In the genomic region with DNA sequence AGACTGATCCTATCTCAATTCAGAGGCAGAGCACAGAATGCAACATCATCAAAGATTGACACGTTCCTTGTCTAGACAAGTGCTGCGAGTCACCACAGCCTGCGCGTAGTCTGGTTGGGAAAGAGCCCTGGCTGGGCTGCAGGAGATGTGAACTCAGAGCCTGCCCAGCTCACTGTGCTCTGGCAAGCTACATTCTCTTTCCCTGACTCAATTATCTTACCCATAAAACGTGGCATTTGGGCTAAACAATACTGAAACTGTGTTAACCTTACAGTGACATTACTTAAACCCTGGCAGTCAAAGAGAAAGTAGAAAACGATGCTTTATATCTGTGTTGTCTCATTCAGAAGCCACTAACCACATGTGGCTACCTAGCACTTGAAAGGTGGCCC, we compare ENCODE assay signal across 12 cellular contexts. TPM values are rescaled to one million over a fixed set of nuclear protein-coding genes. Genes with fewer than 3 reads are reported as not detected.
DNase-seq lines count a peak whose midpoint lies in the region; ATAC-seq, FAIRE-seq and TF ChIP-seq lines count a peak whose summit lies in the region.
"Had no signal": no experiment of that assay in that cellular context is flagged by ENCODE, and none has a peak within 500 bp of the region (broad histone marks: within the 10 kb centered on the region; RNA-seq: fewer than 3 reads in every experiment).

No MANE protein-coding gene starts in this region.

- no peaks in the 10 kb centered on the region for H4K20me1 ChIP-seq in keratinocyte (ENCODE audit: control insufficient read depth, extremely low read depth, insufficient read depth, low read length)
- H4K20me1 ChIP-seq: BLaER1 treated with 17β-estradiol and CSF1 and Interleukin-3, amounts not matched to agents 10 nM and 100 nM had no signal

- H3K36me3 ChIP-seq in keratinocyte (ENCODE audit: control insufficient read depth in 2 of 2, extremely low read depth in 1 of 2, insufficient read depth in 2 of 2, low read length in 2 of 2), result no peaks in the 10 kb centered on the region
- H3K36me3 ChIP-seq: BLaER1 treated with 17β-estradiol and CSF1 and Interleukin-3, amounts not matched to agents 10 nM and 100 nM had no signal

- TF ChIP-seq CTCF in keratinocyte (optimal IDR thresholded peaks at IDR 0.05 in 1 of 3, IDR thresholded peaks at IDR 0.05 in 1 of 3, conservative IDR thresholded peaks at IDR 0.05 in 1 of 3; ENCODE audit: extremely low read depth in 1 of 3, insufficient read depth in 2 of 3, low read length in 3 of 3) (no peak), mesothelial cell of epicardium (IDR thresholded peaks at IDR 0.05; ENCODE audit: unreplicated experiment) (no peak)

- peak overlapping the region; percentile 21 for H2AFZ ChIP-seq in keratinocyte (ENCODE audit: control insufficient read depth, low read length)

- H3K79me2 ChIP-seq in keratinocyte (ENCODE audit: control insufficient read depth, insufficient read depth, low read length), result no peaks in the 10 kb centered on the region

- no peaks in the 10 kb centered on the region for H3K9me1 ChIP-seq in keratinocyte (ENCODE audit: control insufficient read depth, extremely low read depth, insufficient read depth, low read length)

- DNase-seq in activated T-cell treated with anti-CD3 and anti-CD28 coated beads for 24 hours (ENCODE audit: low read depth) (peak; percentile 52), keratinocyte (ENCODE audit: low read depth, low spot score) (peak; percentile 73), hippocampal formation (lab: John Stamatoyannopoulos, UW) (no peak), mesothelial cell of epicardium (ENCODE audit: low spot score in 2 of 2, unreplicated experiment in 2 of 2) (no peak), SW 1271 (lab: John Stamatoyannopoulos, UW) (no peak)
- no peak for DNase-seq in activated T-cell treated with anti-CD3 and anti-CD28 coated beads, Interleukin-2, amount 50 U/mL, for 1 hour
- peak; percentile 19 to 68 for DNase-seq in stimulated activated naive CD8-positive, alpha-beta T cell treated with anti-CD3 and anti-CD28 coated beads, Interleukin-15, amount 100 ng/mL, for 72 hours
- DNase-seq: glutamatergic neuron, NCI-H526 treated with DMSO at 0.1 percent for 48 hours, psoas muscle had no signal

- H3K9ac ChIP-seq in keratinocyte (ENCODE audit: control insufficient read depth, extremely low read depth, insufficient read depth, low read length), result no peak overlapping the region
- H3K9ac ChIP-seq: BLaER1 treated with 17β-estradiol and CSF1 and Interleukin-3, amounts not matched to agents 10 nM and 100 nM had no signal

- dilution Hi-C loops in keratinocyte (cut with MboI; ENCODE audit: extremely low pct_ligation_motif_present, low sequenced_read_pairs), result no loop called here

- peak overlapping the region; percentile 43 for H3K4me3 Mint-ChIP-seq in activated T-helper 17 cell treated with anti-CD3 and anti-CD28 coated beads, Interleukin-2, amount 50 U/mL, for 72 hours
- peak overlapping the region in 1 of 2 donors; percentile 27 for H3K4me3 Mint-ChIP-seq in stimulated activated naive CD8-positive, alpha-beta T cell treated with anti-CD3 and anti-CD28 coated beads, Interleukin-15, amount 100 ng/mL, for 72 hours
- no peak overlapping the region for H3K4me3 Mint-ChIP-seq in mesothelial cell of epicardium

- H3K27ac ChIP-seq in keratinocyte (ENCODE audit: control insufficient read depth, insufficient read depth, low read length), result no peak overlapping the region
- H3K27ac ChIP-seq: BLaER1 treated with 17β-estradiol and CSF1 and Interleukin-3, amounts not matched to agents 10 nM and 100 nM; psoas muscle had no signal

- H3K9me3 Mint-ChIP-seq in activated T-helper 17 cell treated with anti-CD3 and anti-CD28 coated beads, Interleukin-2, amount 50 U/mL, for 72 hours, result peaks cover 3% of the 10 kb centered on the region
- H3K9me3 Mint-ChIP-seq in stimulated activated naive CD8-positive, alpha-beta T cell treated with anti-CD3 and anti-CD28 coated beads, Interleukin-15, amount 100 ng/mL, for 72 hours, result peaks cover 4 to 13% of the 10 kb centered on the region in 2 donors
- no peaks in the 10 kb centered on the region for H3K9me3 Mint-ChIP-seq in mesothelial cell of epicardium

- H3K4me2 ChIP-seq in keratinocyte (ENCODE audit: control insufficient read depth, extremely low read depth, insufficient read depth, low read depth, low read length), result peak overlapping the region; percentile 51
- H3K4me2 ChIP-seq: BLaER1 treated with 17β-estradiol and CSF1 and Interleukin-3, amounts not matched to agents 10 nM and 100 nM had no signal

- no peaks in the 10 kb centered on the region for H3K9me3 ChIP-seq in keratinocyte (ENCODE audit: control insufficient read depth, low read depth, low read length)
- H3K9me3 ChIP-seq: BLaER1 treated with 17β-estradiol and CSF1 and Interleukin-3, amounts not matched to agents 10 nM and 100 nM; psoas muscle had no signal

- no peaks in the 10 kb centered on the region for H3K27me3 ChIP-seq in keratinocyte (ENCODE audit: control insufficient read depth, extremely low read depth, insufficient read depth, low read length)
- H3K27me3 ChIP-seq: BLaER1 treated with 17β-estradiol and CSF1 and Interleukin-3, amounts not matched to agents 10 nM and 100 nM had no signal

- peak overlapping the region in 1 of 3 experiments; percentile 11 for H3K4me3 ChIP-seq in keratinocyte (ENCODE audit: control insufficient read depth in 2 of 3, extremely low read depth in 1 of 3, insufficient read depth in 2 of 3, low read depth in 1 of 3, low read length in 3 of 3)
- H3K4me3 ChIP-seq: BLaER1 treated with 17β-estradiol and CSF1 and Interleukin-3, amounts not matched to agents 10 nM and 100 nM; psoas muscle had no signal

- H3K4me1 Mint-ChIP-seq in activated T-helper 17 cell treated with anti-CD3 and anti-CD28 coated beads, Interleukin-2, amount 50 U/mL, for 72 hours, result peaks cover 46% of the 10 kb centered on the region
- peaks cover 79% of the 10 kb centered on the region for H3K4me1 Mint-ChIP-seq in stimulated activated naive CD8-positive, alpha-beta T cell treated with anti-CD3 and anti-CD28 coated beads, Interleukin-15, amount 100 ng/mL, for 72 hours
- no peaks in the 10 kb centered on the region for H3K4me1 Mint-ChIP-seq in mesothelial cell of epicardium

- peak; percentile 79 for ATAC-seq in activated T-helper 17 cell treated with anti-CD3 and anti-CD28 coated beads, Interleukin-2, amount 50 U/mL, for 72 hours (replicated peaks)
- peak; percentile 81 for ATAC-seq in stimulated activated naive CD8-positive, alpha-beta T cell treated with anti-CD3 and anti-CD28 coated beads, Interleukin-15, amount 100 ng/mL, for 72 hours

- FAIRE-seq in keratinocyte (lab: Jason Lieb, UNC), result peak; percentile 81

- H3K27me3 Mint-ChIP-seq in activated T-helper 17 cell treated with anti-CD3 and anti-CD28 coated beads, Interleukin-2, amount 50 U/mL, for 72 hours, result peaks cover 24% of the 10 kb centered on the region
- peaks cover 33% of the 10 kb centered on the region for H3K27me3 Mint-ChIP-seq in stimulated activated naive CD8-positive, alpha-beta T cell treated with anti-CD3 and anti-CD28 coated beads, Interleukin-15, amount 100 ng/mL, for 72 hours
- H3K27me3 Mint-ChIP-seq in mesothelial cell of epicardium (ENCODE audit: low read depth), result no peaks in the 10 kb centered on the region

- peaks cover 10% of the 10 kb centered on the region for H3K36me3 Mint-ChIP-seq in activated T-helper 17 cell treated with anti-CD3 and anti-CD28 coated beads, Interleukin-2, amount 50 U/mL, for 72 hours (ENCODE audit: low read depth)
- H3K36me3 Mint-ChIP-seq in mesothelial cell of epicardium, result no peaks in the 10 kb centered on the region

- peaks cover 14% of the 10 kb centered on the region for H3K4me1 ChIP-seq in keratinocyte (ENCODE audit: control insufficient read depth, extremely low read depth, insufficient read depth, low read length)
- H3K4me1 ChIP-seq: psoas muscle had no signal

- H3K27ac Mint-ChIP-seq in activated T-helper 17 cell treated with anti-CD3 and anti-CD28 coated beads, Interleukin-2, amount 50 U/mL, for 72 hours, result peak overlapping the region; percentile 46
- H3K27ac Mint-ChIP-seq in stimulated activated naive CD8-positive, alpha-beta T cell treated with anti-CD3 and anti-CD28 coated beads, Interleukin-15, amount 100 ng/mL, for 72 hours, result peak overlapping the region in 1 of 2 donors; percentile 42
- H3K27ac Mint-ChIP-seq in mesothelial cell of epicardium, result no peak overlapping the region

RNA-seq across cellular contexts. Expression of a gene that starts 55.5 kb away (rescaled TPM):
- 1 to 10 TPM in 1 of 2 donors, under 1 TPM in 1; 0.69 to 2.0 TPM for total RNA-seq in activated T-helper 17 cell treated with anti-CD3 and anti-CD28 coated beads, Interleukin-2, amount 50 U/mL, for 72 hours
- polyA plus RNA-seq in keratinocyte, result 12.1 to 20.8 TPM (median 12.9 TPM) in 3 replicates
- polyA plus RNA-seq in keratinocyte (2011; ENCODE audit: low read depth), result 5.7 TPM
- polyA plus RNA-seq in keratinocyte (2011; cell fraction: cytosol; rRNA removed), result 8.2 and 11.7 TPM in 2 replicates
- polyA plus RNA-seq in keratinocyte (2011; cell fraction: nucleus; rRNA removed), result 20.6 and 26.7 TPM in 2 replicates
- polyA plus RNA-seq in keratinocyte (2012; ENCODE audit: low replicate concordance), result 8.5 and 20.0 TPM in 2 replicates
- 22.5 to 75.7 TPM (median 27.2 TPM) in 3 replicates for polyA minus RNA-seq in keratinocyte
- polyA minus RNA-seq in keratinocyte (2011; cell fraction: cytosol; rRNA and poly(A)+ RNA removed), result 16.9 TPM
- polyA minus RNA-seq in keratinocyte (2011; cell fraction: nucleus; rRNA and poly(A)+ RNA removed), result 12.9 and 17.9 TPM in 2 replicates
- total RNA-seq in mesothelial cell of epicardium, result 41.7 to 45.0 TPM (median 42.4 TPM) in 3 replicates

Comparison
In these comparisons a context has a peak if more than half of its experiments do, and no peak if none do; other contexts are left out.
1. DNase-seq: peak in activated T-cell treated with anti-CD3 and anti-CD28 coated beads for 24 hours (single experiment), keratinocyte (single experiment) and stimulated activated naive CD8-positive, alpha-beta T cell treated with anti-CD3 and anti-CD28 coated beads, Interleukin-15, amount 100 ng/mL, for 72 hours (2 of 2); none in activated T-cell treated with anti-CD3 and anti-CD28 coated beads, Interleukin-2, amount 50 U/mL, for 1 hour (single experiment), hippocampal formation (0 of 2), mesothelial cell of epicardium (0 of 2) and SW 1271 (0 of 2).
2. RNA of a gene that starts 55.5 kb away (total RNA-seq): 41.7 to 45.0 TPM in mesothelial cell of epicardium; 0.69 to 2.0 TPM in activated T-helper 17 cell treated with anti-CD3 and anti-CD28 coated beads, Interleukin-2, amount 50 U/mL, for 72 hours; every median in the first group is over 10 times any median in the second.